In the genomic region with DNA sequence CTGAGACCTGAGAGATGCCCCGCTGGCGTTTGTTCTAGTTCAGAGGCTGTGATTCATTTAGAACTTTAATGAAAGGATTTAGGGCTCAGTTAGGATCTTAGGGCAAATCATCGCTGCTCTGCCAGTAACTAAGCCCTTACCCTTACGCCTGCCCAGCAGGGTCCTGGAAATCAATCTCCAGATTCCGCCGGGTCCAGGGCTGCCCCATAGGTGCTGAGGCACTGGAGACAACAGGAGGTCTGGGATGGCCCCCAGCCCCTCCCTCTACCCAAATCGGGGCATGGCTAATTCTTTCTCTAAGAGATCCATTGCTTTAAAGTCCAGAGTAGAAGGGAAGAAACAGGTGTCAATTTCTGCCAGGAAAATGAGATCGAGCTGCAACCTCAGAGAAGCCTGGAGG, we compare ENCODE assay signal across 19 cellular contexts.
DNase-seq lines count a peak whose midpoint lies in the region; TF ChIP-seq lines count a peak whose summit lies in the region.
"Had no signal": no experiment of that assay in that cellular context is flagged by ENCODE, and none has a peak within 500 bp of the region (broad histone marks: within the 10 kb centered on the region; RNA-seq: fewer than 3 reads in every experiment).

No MANE protein-coding gene starts in this region.

- H3K4me1 Mint-ChIP-seq in chondrocyte (ENCODE audit: low read depth) = peaks cover 14% of the 10 kb centered on the region
- H3K4me1 Mint-ChIP-seq in CD14-positive monocyte = no peaks in the 10 kb centered on the region
- H3K4me1 Mint-ChIP-seq: activated naive CD8-positive, alpha-beta T cell treated with anti-CD3 and anti-CD28 coated beads, Interleukin-2, amount 50 U/mL, for 24 hours; activated T-helper 17 cell treated with anti-CD3 and anti-CD28 coated beads, Interleukin-2, amount 50 U/mL, for 72 hours; CD8-positive, alpha-beta memory T cell had no signal

- no peak overlapping the region for H3K4me2 ChIP-seq in mesenchymal stem cell (ENCODE audit: low read length, poor library complexity, severe bottlenecking)

- DNase-seq in MG63 (peak; percentile 60), chondrocyte (ENCODE audit: low spot score) (no peak), mesenchymal stem cell (no peak), suprapubic skin (ENCODE audit: low spot score in 2 of 2) (peak in 1 of 2 donors; percentile 54), activated gamma-delta T cell (lab: John Stamatoyannopoulos, UW) (no peak), SHP77 treated with DMSO at 0.1 percent for 48 hours (lab: John Stamatoyannopoulos, UW) (no peak), NCI-H774 (lab: John Stamatoyannopoulos, UW) (no peak), CD14-positive monocyte (ENCODE audit: low spot score) (no peak)
- DNase-seq: activated CD4-positive, alpha-beta T cell treated with anti-CD3 and anti-CD28 coated beads for 36 hours; activated naive CD8-positive, alpha-beta T cell treated with anti-CD3 and anti-CD28 coated beads, Interleukin-2, amount 50 U/mL, for 24 hours; CD8-positive, alpha-beta memory T cell; NCI-H187 treated with DMSO at 0.1 percent for 48 hours; NK-92 treated with Interleukin-12 subunit alpha and Interleukin-12 subunit beta, amount 100 ng/mL, for 24 hours; stimulated activated naive CD8-positive, alpha-beta T cell treated with anti-CD3 and anti-CD28 coated beads, Interleukin-15, amount 100 ng/mL, for 72 hours had no signal

- H3K18ac ChIP-seq in mesenchymal stem cell (ENCODE audit: low read depth in 1 of 2, low read length in 2 of 2) = no peak overlapping the region

- H3K4ac ChIP-seq in mesenchymal stem cell (ENCODE audit: low read depth in 1 of 2, low read length in 2 of 2) = no peak overlapping the region

- no peak overlapping the region for H3K14ac ChIP-seq in mesenchymal stem cell (ENCODE audit: low read length in 2 of 2)

- no peak overlapping the region for H2BK12ac ChIP-seq in mesenchymal stem cell (ENCODE audit: low read length in 2 of 2)

- no peak overlapping the region for H3K23ac ChIP-seq in mesenchymal stem cell (ENCODE audit: low read length in 2 of 2)

- H3K9ac ChIP-seq in mesenchymal stem cell (ENCODE audit: low read length) = peak overlapping the region; percentile 39

- WGBS in mesenchymal stem cell = 96% methylated on average over 7 of the region's 8 CpGs
- WGBS in suprapubic skin = 75% methylated on average over 8 of the region's 8 CpGs

- H3K27me3 Mint-ChIP-seq in chondrocyte (ENCODE audit: low read depth) (no peaks in the 10 kb centered on the region), CD14-positive monocyte (ENCODE audit: low read depth in 3 of 3) (peaks cover 4 to 6% (median 5%) of the 10 kb centered on the region in 3 donors)

- no peaks in the 10 kb centered on the region for H3K36me3 Mint-ChIP-seq in chondrocyte (ENCODE audit: low read depth)
- no peaks in the 10 kb centered on the region for H3K36me3 Mint-ChIP-seq in CD14-positive monocyte
- H3K36me3 Mint-ChIP-seq: CD8-positive, alpha-beta memory T cell had no signal

- no peaks in the 10 kb centered on the region for H3K79me1 ChIP-seq in mesenchymal stem cell (replicated peaks; ENCODE audit: low read length, poor library complexity, severe bottlenecking)

- no peaks in the 10 kb centered on the region for H3K27me3 ChIP-seq in MG63
- no peaks in the 10 kb centered on the region for H3K27me3 ChIP-seq in mesenchymal stem cell (ENCODE audit: control insufficient read depth in 1 of 2, insufficient read depth in 1 of 2, low read length in 2 of 2)
- no peaks in the 10 kb centered on the region for H3K27me3 ChIP-seq in suprapubic skin
- H3K27me3 ChIP-seq: cardiac muscle cell, esophagus muscularis mucosa, uterus had no signal

- H3K27ac ChIP-seq in mesenchymal stem cell (ENCODE audit: low read length, poor library complexity, severe bottlenecking) (no peak overlapping the region), suprapubic skin (peak overlapping the region; percentile 66)
- H3K27ac ChIP-seq: cardiac muscle cell, HL-60 had no signal

- no peak overlapping the region for H2BK5ac ChIP-seq in mesenchymal stem cell (ENCODE audit: low read depth, low read length, poor library complexity, severe bottlenecking)

- H4K91ac ChIP-seq in mesenchymal stem cell (ENCODE audit: low read length) = no peak overlapping the region

- H3K4me3 ChIP-seq in MG63 = peak overlapping the region; percentile 26
- no peak overlapping the region for H3K4me3 ChIP-seq in mesenchymal stem cell (ENCODE audit: insufficient read depth in 1 of 2, low read depth in 1 of 2, low read length in 2 of 2)
- no peak overlapping the region for H3K4me3 ChIP-seq in suprapubic skin
- H3K4me3 ChIP-seq: cardiac muscle cell, esophagus muscularis mucosa, uterus had no signal

- H3K4me3 Mint-ChIP-seq in chondrocyte (ENCODE audit: unreplicated experiment) (no peak overlapping the region), CD14-positive monocyte (no peak overlapping the region)
- H3K4me3 Mint-ChIP-seq: activated CD4-positive, alpha-beta T cell treated with anti-CD3 and anti-CD28 coated beads for 36 hours; activated naive CD8-positive, alpha-beta T cell treated with anti-CD3 and anti-CD28 coated beads, Interleukin-2, amount 50 U/mL, for 24 hours; activated T-helper 17 cell treated with anti-CD3 and anti-CD28 coated beads, Interleukin-2, amount 50 U/mL, for 72 hours; CD8-positive, alpha-beta memory T cell; stimulated activated naive CD8-positive, alpha-beta T cell treated with anti-CD3 and anti-CD28 coated beads, Interleukin-15, amount 100 ng/mL, for 72 hours had no signal

- no peak overlapping the region for H2BK120ac ChIP-seq in mesenchymal stem cell (ENCODE audit: low read depth, low read length)

- H3K9me3 Mint-ChIP-seq in chondrocyte (ENCODE audit: low read depth) (no peaks in the 10 kb centered on the region), CD14-positive monocyte (no peaks in the 10 kb centered on the region)
- H3K9me3 Mint-ChIP-seq: activated naive CD8-positive, alpha-beta T cell treated with anti-CD3 and anti-CD28 coated beads, Interleukin-2, amount 50 U/mL, for 24 hours; activated T-helper 17 cell treated with anti-CD3 and anti-CD28 coated beads, Interleukin-2, amount 50 U/mL, for 72 hours; CD8-positive, alpha-beta memory T cell; stimulated activated naive CD8-positive, alpha-beta T cell treated with anti-CD3 and anti-CD28 coated beads, Interleukin-15, amount 100 ng/mL, for 72 hours had no signal

- no peak for TF ChIP-seq CTCF in chondrocyte (IDR thresholded peaks at IDR 0.05)
- no peak for TF ChIP-seq CTCF in suprapubic skin (IDR thresholded peaks at IDR 0.05)
- TF ChIP-seq CTCF in CD14-positive monocyte (IDR thresholded peaks at IDR 0.05) = no peak

- H3K4me1 ChIP-seq in mesenchymal stem cell (ENCODE audit: control insufficient read depth, insufficient read depth, low read depth, low read length) (peaks cover 19% of the 10 kb centered on the region), suprapubic skin (peaks cover 50% of the 10 kb centered on the region)
- H3K4me1 ChIP-seq: uterus had no signal

- H4K8ac ChIP-seq in mesenchymal stem cell (ENCODE audit: low read length) = no peak overlapping the region

- TF ChIP-seq POLR2A in suprapubic skin (IDR thresholded peaks at IDR 0.05) = no peak

- intact Hi-C loops in CD14-positive monocyte (cut with micrococcal nuclease) = no loop called here

- no peak overlapping the region for H2AFZ ChIP-seq in mesenchymal stem cell (ENCODE audit: low read depth, low read length)

- peak overlapping the region; percentile 40 for H2AK5ac ChIP-seq in mesenchymal stem cell (ENCODE audit: low read length, severe bottlenecking)

- no peak overlapping the region for H2BK15ac ChIP-seq in mesenchymal stem cell (ENCODE audit: low read depth, poor library complexity, severe bottlenecking)

- H3K9me3 ChIP-seq in MG63 (no peaks in the 10 kb centered on the region), mesenchymal stem cell (ENCODE audit: control insufficient read depth, low read length) (no peaks in the 10 kb centered on the region), suprapubic skin (no peaks in the 10 kb centered on the region)
- H3K9me3 ChIP-seq: esophagus muscularis mucosa, uterus had no signal

- peak overlapping the region; percentile 54 for H3K27ac Mint-ChIP-seq in chondrocyte (ENCODE audit: unreplicated experiment)
- H3K27ac Mint-ChIP-seq in CD14-positive monocyte = no peak overlapping the region
- H3K27ac Mint-ChIP-seq: activated CD4-positive, alpha-beta T cell treated with anti-CD3 and anti-CD28 coated beads for 36 hours; activated naive CD8-positive, alpha-beta T cell treated with anti-CD3 and anti-CD28 coated beads, Interleukin-2, amount 50 U/mL, for 24 hours; activated T-helper 17 cell treated with anti-CD3 and anti-CD28 coated beads, Interleukin-2, amount 50 U/mL, for 72 hours; stimulated activated naive CD8-positive, alpha-beta T cell treated with anti-CD3 and anti-CD28 coated beads, Interleukin-15, amount 100 ng/mL, for 72 hours had no signal

- H3K36me3 ChIP-seq in MG63 = no peaks in the 10 kb centered on the region
- no peaks in the 10 kb centered on the region for H3K36me3 ChIP-seq in mesenchymal stem cell (ENCODE audit: control insufficient read depth in 1 of 2, insufficient read depth in 2 of 2, low read depth in 1 of 2, low read length in 2 of 2)
- no peaks in the 10 kb centered on the region for H3K36me3 ChIP-seq in suprapubic skin
- H3K36me3 ChIP-seq: cardiac muscle cell, esophagus muscularis mucosa, uterus had no signal

- TF ChIP-seq EP300 in suprapubic skin (IDR thresholded peaks at IDR 0.05) = no peak
